Comparison of ENCODE assay signal across 19 cellular contexts in the genomic region with DNA sequence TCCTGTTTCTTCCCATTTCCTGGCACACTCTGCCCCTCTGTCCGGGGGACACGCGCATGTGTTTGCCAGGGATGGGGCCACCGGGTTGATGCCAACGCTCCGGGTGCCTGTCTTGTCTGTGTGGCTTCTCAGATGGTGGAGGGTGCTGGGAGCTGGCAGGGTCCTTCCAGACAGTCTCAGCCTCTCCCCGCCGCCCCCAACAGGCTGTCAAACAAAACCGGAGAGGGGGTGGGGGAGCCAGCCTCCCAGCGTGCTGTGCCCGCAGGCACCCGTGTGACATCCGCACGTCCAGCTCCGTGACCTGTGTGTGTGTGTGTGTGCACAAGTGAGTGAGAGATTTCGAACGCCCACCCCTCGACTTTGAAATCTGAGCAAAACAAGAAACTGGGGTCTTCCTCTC. TPM values are rescaled to one million over a fixed set of nuclear protein-coding genes. Genes with fewer than 3 reads are reported as not detected.
DNase-seq lines count a peak whose midpoint lies in the region; ATAC-seq, FAIRE-seq and TF ChIP-seq lines count a peak whose summit lies in the region.
"Had no signal": no experiment of that assay in that cellular context is flagged by ENCODE, and none has a peak within 500 bp of the region (broad histone marks: within the 10 kb centered on the region; RNA-seq: fewer than 3 reads in every experiment).

No MANE protein-coding gene starts in this region.

- H3K4me1 Mint-ChIP-seq in chondrocyte (ENCODE audit: low read depth) (peaks cover 9% of the 10 kb centered on the region), neural progenitor cell (peaks cover 2% of the 10 kb centered on the region)
- peaks cover 2% of the 10 kb centered on the region for H3K4me1 Mint-ChIP-seq in activated CD8-positive, alpha-beta memory T cell treated with anti-CD3 and anti-CD28 coated beads, Interleukin-2, amount 10 ng/mL, durations not matched to agents 7 days and 5 days

- POLR2A ChIA-PET in HepG2 (lab: Yijun Ruan, JAX): no interaction called here

- TF ChIP-seq CTCF in HepG2 (CRISPR knock-in tag; IDR thresholded peaks at IDR 0.05) (no peak), right lobe of liver (IDR thresholded peaks at IDR 0.05) (no peak), chondrocyte (IDR thresholded peaks at IDR 0.05) (no peak), neural progenitor cell (IDR thresholded peaks at IDR 0.05) (no peak), heart right ventricle (IDR thresholded peaks at IDR 0.05) (no peak)

- H3K27ac ChIP-seq in HepG2 (ENCODE audit: extremely low read length, insufficient read depth, low read length) (no peak overlapping the region), right lobe of liver (no peak overlapping the region), neural progenitor cell (no peak overlapping the region), heart right ventricle (no peak overlapping the region)
- H3K27ac ChIP-seq: C4-2B, PC-9 had no signal

- H3K79me2 ChIP-seq in HepG2 (ENCODE audit: insufficient read depth, low read length) (no peaks in the 10 kb centered on the region), neural progenitor cell (ENCODE audit: low read depth) (no peaks in the 10 kb centered on the region)

- TSS peak; percentile 56 for BruUV-seq in HepG2 (replicated peaks; lab: Mats Ljungman, UMichigan)

- TF ChIP-seq EP300 in HepG2 (IDR thresholded peaks at IDR 0.05; ENCODE audit: low read depth in 2 of 2, low read length in 2 of 2) (no peak), HepG2 (CRISPR knock-in tag; IDR thresholded peaks at IDR 0.05; ENCODE audit: borderline replicate concordance) (no peak)

- H3K27me3 Mint-ChIP-seq in chondrocyte (ENCODE audit: low read depth) (no peaks in the 10 kb centered on the region), neural progenitor cell (ENCODE audit: insufficient read depth, low read depth) (peaks cover 4% of the 10 kb centered on the region)
- peaks cover 4% of the 10 kb centered on the region for H3K27me3 Mint-ChIP-seq in activated CD8-positive, alpha-beta memory T cell treated with anti-CD3 and anti-CD28 coated beads, Interleukin-2, amount 10 ng/mL, durations not matched to agents 7 days and 5 days

- no peaks in the 10 kb centered on the region for H3K9me3 ChIP-seq in HepG2 (ENCODE audit: low read length)
- H3K9me3 ChIP-seq in right lobe of liver: no peaks in the 10 kb centered on the region
- no peaks in the 10 kb centered on the region for H3K9me3 ChIP-seq in neural progenitor cell (ENCODE audit: low read depth)
- no peaks in the 10 kb centered on the region for H3K9me3 ChIP-seq in heart right ventricle

- H3K4me1 ChIP-seq in HepG2 (ENCODE audit: insufficient read depth, low read length) (peaks cover 3% of the 10 kb centered on the region; the same call in 1 of the 2 replicates), right lobe of liver (peaks cover 0 to 4% (median 0%) of the 10 kb centered on the region in 4 donors), neural progenitor cell (no peaks in the 10 kb centered on the region), heart right ventricle (peaks cover 0 to 7% (median 5%) of the 10 kb centered on the region in 9 donors)

- intact Hi-C loops in HepG2 (cut with micrococcal nuclease; ENCODE audit: unreplicated experiment): no loop called here
- intact Hi-C loops in right lobe of liver (cut with DNase I): no loop called here
- intact Hi-C loops in heart right ventricle (cut with DNase I): loop anchor here in 4 of 10 donors (5.0 to 10.0 kb wide), 3 partner anchors 408 to 418 kb away; no protein-coding TSS in a partner anchor

- H3K36me3 ChIP-seq in HepG2 (replicated peaks in 1 of 2; ENCODE audit: control insufficient read depth in 1 of 2, insufficient read depth in 2 of 2, low read length in 2 of 2) (peaks cover 1 to 5% of the 10 kb centered on the region in 2 experiments; a peak in 2 of 5 replicates), right lobe of liver (peaks cover 0 to 41% (median 4%) of the 10 kb centered on the region in 4 donors), neural progenitor cell (peaks cover 3% of the 10 kb centered on the region), heart right ventricle (peaks cover 3 to 58% (median 37%) of the 10 kb centered on the region in 9 donors)

- DNase-seq in HepG2 (ENCODE audit: low spot score): no peak
- DNase-seq in right lobe of liver: no peak
- no peak for DNase-seq in chondrocyte (ENCODE audit: low spot score)
- DNase-seq in neural progenitor cell (ENCODE audit: low spot score): no peak
- DNase-seq in C1 segment of cervical spinal cord (lab: John Stamatoyannopoulos, UW): no peak
- DNase-seq in heart right ventricle: no peak
- no peak for DNase-seq in activated CD8-positive, alpha-beta memory T cell treated with anti-CD3 and anti-CD28 coated beads, Interleukin-2, amount 10 ng/mL, durations not matched to agents 7 days and 5 days
- DNase-seq: DMS79, HCEC 1CT, KBM-7, NCI-H1436, NCI-H2029, NCI-H510A, NCI-H774, PC-9 had no signal

- in situ Hi-C loops in HepG2 (cut with HindIII; ENCODE audit: extremely low pct_ligation_motif_present, low pct_unique_long_range_greater_than_20kb): loop anchor here (5.0 kb wide), 1 partner anchor 40 kb away; no protein-coding TSS in a partner anchor

- peaks cover 6% of the 10 kb centered on the region for H3K36me3 Mint-ChIP-seq in chondrocyte (ENCODE audit: low read depth)
- peaks cover 8% of the 10 kb centered on the region for H3K36me3 Mint-ChIP-seq in neural progenitor cell
- H3K36me3 Mint-ChIP-seq in activated CD8-positive, alpha-beta memory T cell treated with anti-CD3 and anti-CD28 coated beads, Interleukin-2, amount 10 ng/mL, durations not matched to agents 7 days and 5 days: peaks cover 2% of the 10 kb centered on the region

- H3K9ac ChIP-seq in HepG2 (ENCODE audit: insufficient read depth, low read depth, low read length) (no peak overlapping the region), neural progenitor cell (no peak overlapping the region)

- H3K27me3 ChIP-seq in HepG2 (ENCODE audit: control insufficient read depth in 1 of 2, insufficient read depth in 2 of 2, low read length in 2 of 2) (no peaks in the 10 kb centered on the region), right lobe of liver (no peaks in the 10 kb centered on the region), neural progenitor cell (no peaks in the 10 kb centered on the region), heart right ventricle (peaks cover 0 to 1% (median 0%) of the 10 kb centered on the region in 7 donors)

- H4K20me1 ChIP-seq in HepG2 (ENCODE audit: insufficient read depth, low read length) (no peaks in the 10 kb centered on the region), neural progenitor cell (ENCODE audit: low read depth) (peaks cover 18% of the 10 kb centered on the region)

- H3K27ac Mint-ChIP-seq in chondrocyte (ENCODE audit: unreplicated experiment) (peak overlapping the region; percentile 5), neural progenitor cell (no peak overlapping the region)
- no peak overlapping the region for H3K27ac Mint-ChIP-seq in activated CD8-positive, alpha-beta memory T cell treated with anti-CD3 and anti-CD28 coated beads, Interleukin-2, amount 10 ng/mL, durations not matched to agents 7 days and 5 days

- TF ChIP-seq POLR2A in HepG2 (IDR thresholded peaks at IDR 0.05; ENCODE audit: insufficient read depth in 1 of 2, low read depth in 2 of 2, low read length in 2 of 2) (no peak), right lobe of liver (IDR thresholded peaks at IDR 0.05) (no peak)

- 95% methylated on average over 8 of the region's 18 CpGs for WGBS in HepG2 (ENCODE audit: low lambda C conversion rate)
- WGBS in right lobe of liver (ENCODE audit: insufficient coverage, low coverage, low lambda C conversion rate, missing lambda C conversion rate): 43% methylated on average over 3 of the region's 18 CpGs
- 85 to 86% methylated on average over 18 of the region's 18 CpGs for WGBS in heart right ventricle, 2 donors

- H3K4me3 Mint-ChIP-seq in chondrocyte (ENCODE audit: unreplicated experiment) (no peak overlapping the region), neural progenitor cell (peak overlapping the region; percentile 6)
- H3K4me3 Mint-ChIP-seq in activated CD8-positive, alpha-beta memory T cell treated with anti-CD3 and anti-CD28 coated beads, Interleukin-2, amount 10 ng/mL, durations not matched to agents 7 days and 5 days: no peak overlapping the region

- H3K4me3 ChIP-seq in HepG2 (replicated peaks in 1 of 3; ENCODE audit: insufficient read depth in 1 of 3, low read depth in 2 of 3, low read length in 3 of 3) (no peak overlapping the region), right lobe of liver (no peak overlapping the region), neural progenitor cell (no peak overlapping the region), heart right ventricle (no peak overlapping the region)
- H3K4me3 ChIP-seq: PC-9, SK-N-MC had no signal

- peaks cover 13% of the 10 kb centered on the region for H3F3A ChIP-seq in neural progenitor cell (ENCODE audit: low read depth)

- no peak for FAIRE-seq in HepG2 (lab: Jason Lieb, UNC)

- H2AFZ ChIP-seq in HepG2 (ENCODE audit: low read length) (no peak overlapping the region), neural progenitor cell (replicated peaks) (no peak overlapping the region)
- H2AFZ ChIP-seq: PC-9 had no signal

- no peaks in the 10 kb centered on the region for H3K9me3 Mint-ChIP-seq in chondrocyte (ENCODE audit: low read depth)
- H3K9me3 Mint-ChIP-seq in neural progenitor cell: no peaks in the 10 kb centered on the region
- H3K9me3 Mint-ChIP-seq in activated CD8-positive, alpha-beta memory T cell treated with anti-CD3 and anti-CD28 coated beads, Interleukin-2, amount 10 ng/mL, durations not matched to agents 7 days and 5 days (ENCODE audit: low read depth): no peaks in the 10 kb centered on the region

- no peak for TF ChIP-seq RAD21 in HepG2 (CRISPR knock-in tag; IDR thresholded peaks at IDR 0.05)

- CTCF ChIA-PET in HepG2 (lab: Yijun Ruan, JAX; ENCODE audit: low intra/inter-chr PET ratio, low total read pairs): no interaction called here
- CTCF ChIA-PET in activated CD8-positive, alpha-beta memory T cell treated with anti-CD3 and anti-CD28 coated beads, Interleukin-2, amount 10 ng/mL, durations not matched to agents 7 days and 5 days (lab: Charles Lee): interaction anchor here (0.6 to 19.1 kb wide), 2 partner anchors 268 to 399 kb away, joined by 3 to 408 read pairs; no protein-coding TSS in a partner anchor

- ATAC-seq in HepG2: no peak
- ATAC-seq in right lobe of liver: no peak
- no peak for ATAC-seq in heart right ventricle
- ATAC-seq in HG03342 (IDR thresholded peaks at IDR 0.05; ENCODE audit: unreplicated experiment): no peak
- ATAC-seq in activated CD8-positive, alpha-beta memory T cell treated with anti-CD3 and anti-CD28 coated beads, Interleukin-2, amount 10 ng/mL, durations not matched to agents 7 days and 5 days: no peak
- ATAC-seq: Right ventricle myocardium inferior had no signal

- no peak overlapping the region for H3K4me2 ChIP-seq in HepG2 (ENCODE audit: low read depth, low read length)
- H3K4me2 ChIP-seq in neural progenitor cell: no peak overlapping the region
- H3K4me2 ChIP-seq: PC-9 had no signal

RNA-seq across cellular contexts. Expression of gene EHD2, which starts 10.6 kb away (rescaled TPM):
- total RNA-seq in HepG2 (2016; rRNA removed; fragmentation: Illumina TruSeq; extraction: Trizol) (0.08 and 0.09 TPM in 2 replicates), right lobe of liver (10 to 100 TPM in 3 of 6 experiments, 1 to 10 TPM in 3; 3.6 to 20.2 (median 12.8) TPM), chondrocyte (304 to 497 TPM (median 493 TPM) in 3 replicates), neural progenitor cell (ENCODE audit: low replicate concordance) (1.5 and 3.9 TPM in 2 replicates), heart right ventricle (10 to 100 TPM; 27.5 to 78.2 (median 40.5) TPM)
- not detected in 2 replicates for total RNA-seq in HepG2 (2016; cell fraction: cytosol; rRNA removed; fragmentation: Illumina TruSeq; extraction: Trizol; ENCODE audit: low read depth)
- total RNA-seq in HepG2 (2016; cell fraction: insoluble cytoplasmic fraction; rRNA removed; fragmentation: Illumina TruSeq; extraction: Trizol): not detected in 2 replicates
- not detected in 2 replicates for total RNA-seq in HepG2 (2016; cell fraction: membrane; rRNA removed; fragmentation: Illumina TruSeq; extraction: Trizol)
- not detected in 2 replicates for total RNA-seq in HepG2 (2016; cell fraction: nucleus; rRNA removed; fragmentation: Illumina TruSeq; extraction: Trizol)
- polyA plus RNA-seq in HepG2 (2011; rRNA removed) (0.28 and 0.33 TPM in 2 replicates), heart right ventricle (10 to 100 TPM; 51.1 to 61.0 TPM)
- polyA plus RNA-seq in HepG2 (2011; cell fraction: cytosol; rRNA removed): 0.25 and 0.33 TPM in 2 replicates
- polyA plus RNA-seq in HepG2 (2011; cell fraction: nucleus; rRNA removed): 1.2 and 1.3 TPM in 2 replicates
- 0.37 and 0.80 TPM in 2 replicates for polyA plus RNA-seq in HepG2 (2012)
- not detected in 2 replicates for polyA plus RNA-seq in HepG2 (2016; cell fraction: cytosol; fragmentation: Illumina TruSeq; extraction: Trizol; ENCODE audit: low read depth)
- polyA plus RNA-seq in HepG2 (2016; cell fraction: insoluble cytoplasmic fraction; fragmentation: Illumina TruSeq; extraction: Trizol; ENCODE audit: low read depth): 0.05 TPM in 1 of 2 replicates, not detected in the other
- polyA plus RNA-seq in HepG2 (2016; cell fraction: membrane; fragmentation: Illumina TruSeq; extraction: Trizol; ENCODE audit: low read depth): not detected in 2 replicates
- polyA plus RNA-seq in HepG2 (2016; cell fraction: nucleus; fragmentation: Illumina TruSeq; extraction: Trizol; ENCODE audit: insufficient read depth, low read depth): not detected in 2 replicates
- 0.46 and 5.6 TPM in 2 replicates for polyA minus RNA-seq in HepG2 (2011; rRNA and poly(A)+ RNA removed; ENCODE audit: low replicate concordance)
- 0.53 and 1.3 TPM in 2 replicates for polyA minus RNA-seq in HepG2 (2011; cell fraction: cytosol; rRNA and poly(A)+ RNA removed)
- polyA minus RNA-seq in HepG2 (2011; cell fraction: nucleus; rRNA and poly(A)+ RNA removed): 0.26 and 0.87 TPM in 2 replicates
- under 1 TPM in 1 of 2 experiments, not detected in 1; 0.07 TPM for total RNA-seq in activated CD8-positive, alpha-beta memory T cell treated with anti-CD3 and anti-CD28 coated beads, Interleukin-2, amount 10 ng/mL, durations not matched to agents 7 days and 5 days

RNA-seq across cellular contexts. Expression of gene NOP53, which starts 42.7 kb away (rescaled TPM):
- total RNA-seq in HepG2 (2016; rRNA removed; fragmentation: Illumina TruSeq; extraction: Trizol) (44.2 and 53.9 TPM in 2 replicates), right lobe of liver (100 to 1,000 TPM in 1 of 6 experiments, 10 to 100 TPM in 5; 73.6 to 105 (median 79.4) TPM), chondrocyte (91.7 to 122 TPM (median 108 TPM) in 3 replicates), neural progenitor cell (ENCODE audit: low replicate concordance) (101 and 172 TPM in 2 replicates), heart right ventricle (100 to 1,000 TPM; 131 to 208 (median 177) TPM)
- total RNA-seq in HepG2 (2016; cell fraction: cytosol; rRNA removed; fragmentation: Illumina TruSeq; extraction: Trizol; ENCODE audit: low read depth): 107 and 126 TPM in 2 replicates
- total RNA-seq in HepG2 (2016; cell fraction: insoluble cytoplasmic fraction; rRNA removed; fragmentation: Illumina TruSeq; extraction: Trizol): 45.6 and 56.7 TPM in 2 replicates
- total RNA-seq in HepG2 (2016; cell fraction: membrane; rRNA removed; fragmentation: Illumina TruSeq; extraction: Trizol): 135 and 149 TPM in 2 replicates
- total RNA-seq in HepG2 (2016; cell fraction: nucleus; rRNA removed; fragmentation: Illumina TruSeq; extraction: Trizol): 47.1 and 55.4 TPM in 2 replicates
- polyA plus RNA-seq in HepG2 (2011; rRNA removed) (137 and 141 TPM in 2 replicates), heart right ventricle (100 to 1,000 TPM; 210 to 256 TPM)
- polyA plus RNA-seq in HepG2 (2011; cell fraction: cytosol; rRNA removed): 112 and 146 TPM in 2 replicates
- 144 and 157 TPM in 2 replicates for polyA plus RNA-seq in HepG2 (2011; cell fraction: nucleus; rRNA removed)
- 184 and 186 TPM in 2 replicates for polyA plus RNA-seq in HepG2 (2012)
- 140 and 165 TPM in 2 replicates for polyA plus RNA-seq in HepG2 (2016; cell fraction: cytosol; fragmentation: Illumina TruSeq; extraction: Trizol; ENCODE audit: low read depth)
- 95.8 and 96.6 TPM in 2 replicates for polyA plus RNA-seq in HepG2 (2016; cell fraction: insoluble cytoplasmic fraction; fragmentation: Illumina TruSeq; extraction: Trizol; ENCODE audit: low read depth)
- 223 and 257 TPM in 2 replicates for polyA plus RNA-seq in HepG2 (2016; cell fraction: membrane; fragmentation: Illumina TruSeq; extraction: Trizol; ENCODE audit: low read depth)
- 129 and 142 TPM in 2 replicates for polyA plus RNA-seq in HepG2 (2016; cell fraction: nucleus; fragmentation: Illumina TruSeq; extraction: Trizol; ENCODE audit: insufficient read depth, low read depth)
- polyA minus RNA-seq in HepG2 (2011; rRNA and poly(A)+ RNA removed; ENCODE audit: low replicate concordance): 51.2 and 58.9 TPM in 2 replicates
- 55.2 and 56.4 TPM in 2 replicates for polyA minus RNA-seq in HepG2 (2011; cell fraction: cytosol; rRNA and poly(A)+ RNA removed)
- polyA minus RNA-seq in HepG2 (2011; cell fraction: nucleus; rRNA and poly(A)+ RNA removed): 36.2 and 36.4 TPM in 2 replicates
- total RNA-seq in activated CD8-positive, alpha-beta memory T cell treated with anti-CD3 and anti-CD28 coated beads, Interleukin-2, amount 10 ng/mL, durations not matched to agents 7 days and 5 days: 100 to 1,000 TPM; 225 to 227 TPM
